In genomic region chr17:4734857-4735475, GRCh38 we compare ENCODE assay signal across 19 cellular contexts. TPM values are rescaled to one million over a fixed set of nuclear protein-coding genes. Genes with fewer than 3 reads are reported as not detected.
A peak's percentile ranks its signal among the peaks of the same experiment; 100 is the strongest.
DNase-seq lines count a peak whose midpoint lies in the region; ATAC-seq and TF ChIP-seq lines count a peak whose summit lies in the region.
"Had no signal": no experiment of that assay in that cellular context is flagged by ENCODE, and none has a peak within 500 bp of the region (broad histone marks: within the 10 kb centered on the region; RNA-seq: fewer than 3 reads in every experiment).

No MANE protein-coding gene starts in this region.

- H2AFZ ChIP-seq in hepatocyte: no peak overlapping the region

- DNase-seq in CD4-positive, CD25-positive, alpha-beta regulatory T cell: no peak
- DNase-seq in hepatocyte (ENCODE audit: low spot score): peak; percentile 16
- DNase-seq in naive B cell: no peak
- DNase-seq in DMS153 (lab: John Stamatoyannopoulos, UW): no peak
- no peak for DNase-seq in COR-L47 (lab: John Stamatoyannopoulos, UW)
- DNase-seq: C1 segment of cervical spinal cord, DMS53, Karpas-422, NCI-H1092 treated with DMSO at 0.1 percent for 48 hours, NCI-H1694, NCI-H2107, NCI-H2227 treated with DMSO at 0.1 percent for 48 hours, NCI-H524, Right ventricle myocardium superior had no signal

- H3K9me3 Mint-ChIP-seq in CD4-positive, CD25-positive, alpha-beta regulatory T cell: no peaks in the 10 kb centered on the region
- no peaks in the 10 kb centered on the region for H3K9me3 Mint-ChIP-seq in naive B cell

- H4K20me1 ChIP-seq in hepatocyte (ENCODE audit: insufficient read depth, poor library complexity, severe bottlenecking): no peaks in the 10 kb centered on the region

- H3K9me2 ChIP-seq in hepatocyte (replicated peaks; ENCODE audit: insufficient read depth): no peaks in the 10 kb centered on the region

- no peak overlapping the region for H3K4me3 ChIP-seq in CD4-positive, CD25-positive, alpha-beta regulatory T cell (ENCODE audit: low read depth, low read length)
- H3K4me3 ChIP-seq in hepatocyte (no peak overlapping the region), stomach smooth muscle (ENCODE audit: low read length in 2 of 2) (no peak overlapping the region)
- H3K4me3 ChIP-seq: MG63 had no signal

- no peak overlapping the region for H3K4me2 ChIP-seq in hepatocyte

- TF ChIP-seq CTCF in hepatocyte (IDR thresholded peaks at IDR 0.05; ENCODE audit: poor library complexity): no peak

- ATAC-seq in CD4-positive, CD25-positive, alpha-beta regulatory T cell (ENCODE audit: low read depth in 2 of 2): no peak
- ATAC-seq in naive B cell (ENCODE audit: low read depth in 2 of 2) (no peak), HG02623 (IDR thresholded peaks at IDR 0.05; ENCODE audit: unreplicated experiment) (no peak)
- ATAC-seq: Panc1 had no signal

- H3K36me3 Mint-ChIP-seq in CD4-positive, CD25-positive, alpha-beta regulatory T cell: peaks cover 3% of the 10 kb centered on the region
- H3K36me3 Mint-ChIP-seq in naive B cell: peaks cover 0 to 4% of the 10 kb centered on the region in 2 donors

- peaks cover 5% of the 10 kb centered on the region for H3K79me2 ChIP-seq in hepatocyte

- peak overlapping the region in 1 of 4 donors; percentile 83 for H3K4me3 Mint-ChIP-seq in CD4-positive, CD25-positive, alpha-beta regulatory T cell
- peak overlapping the region in 3 of 8 donors; percentile 50 to 72 (median 69) for H3K4me3 Mint-ChIP-seq in naive B cell

- peaks cover 5 to 34% (median 11%) of the 10 kb centered on the region in 4 donors for H3K4me1 Mint-ChIP-seq in CD4-positive, CD25-positive, alpha-beta regulatory T cell
- peaks cover 54 to 64% (median 58%) of the 10 kb centered on the region in 3 donors for H3K4me1 Mint-ChIP-seq in naive B cell

- H3K27me3 ChIP-seq in CD4-positive, CD25-positive, alpha-beta regulatory T cell (ENCODE audit: control insufficient read depth, insufficient read depth, low read length): peaks cover under 1% of the 10 kb centered on the region
- H3K27me3 ChIP-seq in hepatocyte (peaks cover 4% of the 10 kb centered on the region), stomach smooth muscle (ENCODE audit: control insufficient read depth in 1 of 2, insufficient read depth in 2 of 2, low read length in 2 of 2) (peaks cover 0 to 4% of the 10 kb centered on the region in 2 donors)
- H3K27me3 ChIP-seq: MG63 had no signal

- H3K9ac ChIP-seq in stomach smooth muscle (ENCODE audit: low read length in 2 of 2): no peak overlapping the region

- peaks cover 24% of the 10 kb centered on the region for H3K4me1 ChIP-seq in CD4-positive, CD25-positive, alpha-beta regulatory T cell (ENCODE audit: control insufficient read depth, insufficient read depth, low read length, poor library complexity, severe bottlenecking)
- peaks cover 5% of the 10 kb centered on the region for H3K4me1 ChIP-seq in hepatocyte (ENCODE audit: insufficient read depth)
- peaks cover 27% of the 10 kb centered on the region for H3K4me1 ChIP-seq in stomach smooth muscle (ENCODE audit: control insufficient read depth, insufficient read depth, low read length)

- H3K36me3 ChIP-seq in CD4-positive, CD25-positive, alpha-beta regulatory T cell (ENCODE audit: control insufficient read depth, insufficient read depth, low read length): no peaks in the 10 kb centered on the region
- H3K36me3 ChIP-seq in hepatocyte (replicated peaks; ENCODE audit: insufficient read depth, low read depth) (no peaks in the 10 kb centered on the region), stomach smooth muscle (ENCODE audit: control insufficient read depth in 2 of 2, insufficient read depth in 2 of 2, low read length in 2 of 2) (peaks cover 6 to 8% of the 10 kb centered on the region in 2 donors)
- H3K36me3 ChIP-seq: MG63 had no signal

- no peak overlapping the region for H3K27ac ChIP-seq in CD4-positive, CD25-positive, alpha-beta regulatory T cell (ENCODE audit: insufficient read depth, low read length, poor library complexity, severe bottlenecking)
- H3K27ac ChIP-seq in hepatocyte (no peak overlapping the region), stomach smooth muscle (ENCODE audit: low read length) (peak overlapping the region; percentile 11)

- no peaks in the 10 kb centered on the region for H3K9me3 ChIP-seq in CD4-positive, CD25-positive, alpha-beta regulatory T cell (ENCODE audit: control insufficient read depth in 2 of 2, low read length in 2 of 2)
- H3K9me3 ChIP-seq in hepatocyte (ENCODE audit: low read depth) (no peaks in the 10 kb centered on the region), stomach smooth muscle (ENCODE audit: control insufficient read depth in 2 of 2, low read length in 2 of 2) (no peaks in the 10 kb centered on the region)
- H3K9me3 ChIP-seq: MG63 had no signal

- 82% methylated on average over 8 of the region's 8 CpGs for WGBS in hepatocyte (ENCODE audit: low lambda C conversion rate, missing lambda C conversion rate)

- peak overlapping the region in 2 of 3 donors; percentile 51 to 89 for H3K27ac Mint-ChIP-seq in CD4-positive, CD25-positive, alpha-beta regulatory T cell
- H3K27ac Mint-ChIP-seq in naive B cell: peak overlapping the region; percentile 66 to 93 (median 90)

- H3K27me3 Mint-ChIP-seq in CD4-positive, CD25-positive, alpha-beta regulatory T cell: peaks cover 20% of the 10 kb centered on the region
- H3K27me3 Mint-ChIP-seq in naive B cell: no peaks in the 10 kb centered on the region

RNA-seq across cellular contexts. Expression of gene MED11, which starts 3.7 kb away (rescaled TPM):
- total RNA-seq in CD4-positive, CD25-positive, alpha-beta regulatory T cell: 9.3 TPM
- polyA plus RNA-seq in CD4-positive, CD25-positive, alpha-beta regulatory T cell: 10 to 100 TPM; 40.0 to 46.8 (median 43.9) TPM
- 36.3 and 36.9 TPM in 2 replicates for total RNA-seq in hepatocyte
- 39.4 and 42.7 TPM in 2 replicates for polyA plus RNA-seq in hepatocyte
- 10 to 100 TPM; 20.1 to 63.4 (median 48.3) TPM for polyA plus RNA-seq in naive B cell (ENCODE audit: low read depth in 6 of 6)

RNA-seq across cellular contexts. Expression of gene ZMYND15, which starts 4.7 kb away (rescaled TPM):
- 1.0 TPM for total RNA-seq in CD4-positive, CD25-positive, alpha-beta regulatory T cell
- not detected for polyA plus RNA-seq in CD4-positive, CD25-positive, alpha-beta regulatory T cell
- 1.6 and 2.9 TPM in 2 replicates for total RNA-seq in hepatocyte
- polyA plus RNA-seq in hepatocyte (4.1 and 4.8 TPM in 2 replicates), naive B cell (ENCODE audit: low read depth in 6 of 6) (under 1 TPM in 1 of 6 donors, not detected in 5; 0.40 TPM)
- total RNA-seq: H4, Right ventricle myocardium superior had no signal

RNA-seq across cellular contexts. Expression of gene CXCL16, which starts 4.8 kb away (rescaled TPM):
- total RNA-seq in CD4-positive, CD25-positive, alpha-beta regulatory T cell: 7.3 TPM
- under 1 TPM in 3 of 4 donors, not detected in 1; 0.41 to 0.79 (median 0.45) TPM for polyA plus RNA-seq in CD4-positive, CD25-positive, alpha-beta regulatory T cell
- total RNA-seq in hepatocyte: 38.7 and 39.9 TPM in 2 replicates
- polyA plus RNA-seq in hepatocyte (73.2 and 82.5 TPM in 2 replicates), naive B cell (ENCODE audit: low read depth in 6 of 6) (10 to 100 TPM; 12.2 to 19.8 (median 18.4) TPM)

RNA-seq across cellular contexts. Expression of gene ARRB2, which starts 24.5 kb away (rescaled TPM):
- total RNA-seq in CD4-positive, CD25-positive, alpha-beta regulatory T cell: 197 TPM
- polyA plus RNA-seq in CD4-positive, CD25-positive, alpha-beta regulatory T cell: 10 to 100 TPM; 22.4 to 37.5 (median 28.9) TPM
- 15.3 and 17.4 TPM in 2 replicates for total RNA-seq in hepatocyte
- 20.0 and 21.1 TPM in 2 replicates for polyA plus RNA-seq in hepatocyte
- polyA plus RNA-seq in naive B cell (ENCODE audit: low read depth in 6 of 6): 10 to 100 TPM; 12.1 to 23.7 (median 14.9) TPM

RNA-seq across cellular contexts. Expression of gene PELP1, which starts 31.0 kb away (rescaled TPM):
- 51.9 TPM for total RNA-seq in CD4-positive, CD25-positive, alpha-beta regulatory T cell
- polyA plus RNA-seq in CD4-positive, CD25-positive, alpha-beta regulatory T cell: 1 to 10 TPM; 6.2 to 8.6 (median 7.8) TPM
- total RNA-seq in hepatocyte: 17.6 and 18.5 TPM in 2 replicates
- 35.2 and 42.9 TPM in 2 replicates for polyA plus RNA-seq in hepatocyte
- polyA plus RNA-seq in naive B cell (ENCODE audit: low read depth in 6 of 6): 10 to 100 TPM in 1 of 6 donors, 1 to 10 TPM in 5; 5.6 to 13.1 (median 9.1) TPM

Comparison
In these comparisons a context has a peak if more than half of its experiments do, and no peak if none do; other contexts are left out.
1. RNA of gene CXCL16, which starts 4.8 kb away (polyA plus RNA-seq): 73.2 to 82.5 TPM in hepatocyte and 12.2 to 19.8 TPM in naive B cell; 0.41 to 0.79 TPM in CD4-positive, CD25-positive, alpha-beta regulatory T cell; every median in the first group is over 4 times any median in the second.